In the genomic region with DNA sequence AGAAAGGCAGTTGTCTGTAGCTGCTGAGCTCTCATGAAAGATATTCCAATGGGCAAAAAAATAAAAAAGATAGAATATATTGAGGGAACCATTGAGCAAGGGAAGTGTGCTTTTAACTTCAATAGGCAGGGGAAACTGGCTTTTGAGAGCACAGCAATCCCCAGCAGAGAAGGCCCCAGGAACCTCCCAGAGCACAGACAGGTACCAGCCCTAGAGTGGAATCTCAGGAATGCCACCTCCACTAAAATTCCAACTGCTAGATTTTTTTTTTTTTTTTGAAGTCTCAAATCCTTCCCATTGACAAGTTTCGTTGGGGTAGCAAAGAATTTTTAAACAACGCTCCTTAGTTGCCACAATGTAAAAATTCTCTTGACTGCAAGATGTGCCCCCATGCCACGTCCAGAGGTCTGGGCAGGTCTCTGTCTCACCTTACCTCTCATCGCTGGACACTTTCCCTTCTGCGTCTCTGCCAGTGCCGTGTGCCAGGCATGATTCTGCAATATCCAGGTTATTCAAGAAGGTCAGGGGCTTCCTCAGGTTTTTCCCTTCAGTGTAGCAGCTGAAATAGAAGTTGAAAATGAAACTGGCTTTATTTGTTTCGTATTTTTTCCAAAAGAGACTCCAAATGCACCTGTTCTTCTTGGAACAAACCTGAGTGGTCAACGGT, we compare ENCODE assay signal across 1 cellular context.
TF ChIP-seq lines count a peak whose summit lies in the region.

No MANE protein-coding gene starts in this region.

TF ChIP-seq in GM23338, 12 proteins besides CTCF, POLR2A, EP300 and RAD21:
- TF ChIP-seq, protein P1, sequence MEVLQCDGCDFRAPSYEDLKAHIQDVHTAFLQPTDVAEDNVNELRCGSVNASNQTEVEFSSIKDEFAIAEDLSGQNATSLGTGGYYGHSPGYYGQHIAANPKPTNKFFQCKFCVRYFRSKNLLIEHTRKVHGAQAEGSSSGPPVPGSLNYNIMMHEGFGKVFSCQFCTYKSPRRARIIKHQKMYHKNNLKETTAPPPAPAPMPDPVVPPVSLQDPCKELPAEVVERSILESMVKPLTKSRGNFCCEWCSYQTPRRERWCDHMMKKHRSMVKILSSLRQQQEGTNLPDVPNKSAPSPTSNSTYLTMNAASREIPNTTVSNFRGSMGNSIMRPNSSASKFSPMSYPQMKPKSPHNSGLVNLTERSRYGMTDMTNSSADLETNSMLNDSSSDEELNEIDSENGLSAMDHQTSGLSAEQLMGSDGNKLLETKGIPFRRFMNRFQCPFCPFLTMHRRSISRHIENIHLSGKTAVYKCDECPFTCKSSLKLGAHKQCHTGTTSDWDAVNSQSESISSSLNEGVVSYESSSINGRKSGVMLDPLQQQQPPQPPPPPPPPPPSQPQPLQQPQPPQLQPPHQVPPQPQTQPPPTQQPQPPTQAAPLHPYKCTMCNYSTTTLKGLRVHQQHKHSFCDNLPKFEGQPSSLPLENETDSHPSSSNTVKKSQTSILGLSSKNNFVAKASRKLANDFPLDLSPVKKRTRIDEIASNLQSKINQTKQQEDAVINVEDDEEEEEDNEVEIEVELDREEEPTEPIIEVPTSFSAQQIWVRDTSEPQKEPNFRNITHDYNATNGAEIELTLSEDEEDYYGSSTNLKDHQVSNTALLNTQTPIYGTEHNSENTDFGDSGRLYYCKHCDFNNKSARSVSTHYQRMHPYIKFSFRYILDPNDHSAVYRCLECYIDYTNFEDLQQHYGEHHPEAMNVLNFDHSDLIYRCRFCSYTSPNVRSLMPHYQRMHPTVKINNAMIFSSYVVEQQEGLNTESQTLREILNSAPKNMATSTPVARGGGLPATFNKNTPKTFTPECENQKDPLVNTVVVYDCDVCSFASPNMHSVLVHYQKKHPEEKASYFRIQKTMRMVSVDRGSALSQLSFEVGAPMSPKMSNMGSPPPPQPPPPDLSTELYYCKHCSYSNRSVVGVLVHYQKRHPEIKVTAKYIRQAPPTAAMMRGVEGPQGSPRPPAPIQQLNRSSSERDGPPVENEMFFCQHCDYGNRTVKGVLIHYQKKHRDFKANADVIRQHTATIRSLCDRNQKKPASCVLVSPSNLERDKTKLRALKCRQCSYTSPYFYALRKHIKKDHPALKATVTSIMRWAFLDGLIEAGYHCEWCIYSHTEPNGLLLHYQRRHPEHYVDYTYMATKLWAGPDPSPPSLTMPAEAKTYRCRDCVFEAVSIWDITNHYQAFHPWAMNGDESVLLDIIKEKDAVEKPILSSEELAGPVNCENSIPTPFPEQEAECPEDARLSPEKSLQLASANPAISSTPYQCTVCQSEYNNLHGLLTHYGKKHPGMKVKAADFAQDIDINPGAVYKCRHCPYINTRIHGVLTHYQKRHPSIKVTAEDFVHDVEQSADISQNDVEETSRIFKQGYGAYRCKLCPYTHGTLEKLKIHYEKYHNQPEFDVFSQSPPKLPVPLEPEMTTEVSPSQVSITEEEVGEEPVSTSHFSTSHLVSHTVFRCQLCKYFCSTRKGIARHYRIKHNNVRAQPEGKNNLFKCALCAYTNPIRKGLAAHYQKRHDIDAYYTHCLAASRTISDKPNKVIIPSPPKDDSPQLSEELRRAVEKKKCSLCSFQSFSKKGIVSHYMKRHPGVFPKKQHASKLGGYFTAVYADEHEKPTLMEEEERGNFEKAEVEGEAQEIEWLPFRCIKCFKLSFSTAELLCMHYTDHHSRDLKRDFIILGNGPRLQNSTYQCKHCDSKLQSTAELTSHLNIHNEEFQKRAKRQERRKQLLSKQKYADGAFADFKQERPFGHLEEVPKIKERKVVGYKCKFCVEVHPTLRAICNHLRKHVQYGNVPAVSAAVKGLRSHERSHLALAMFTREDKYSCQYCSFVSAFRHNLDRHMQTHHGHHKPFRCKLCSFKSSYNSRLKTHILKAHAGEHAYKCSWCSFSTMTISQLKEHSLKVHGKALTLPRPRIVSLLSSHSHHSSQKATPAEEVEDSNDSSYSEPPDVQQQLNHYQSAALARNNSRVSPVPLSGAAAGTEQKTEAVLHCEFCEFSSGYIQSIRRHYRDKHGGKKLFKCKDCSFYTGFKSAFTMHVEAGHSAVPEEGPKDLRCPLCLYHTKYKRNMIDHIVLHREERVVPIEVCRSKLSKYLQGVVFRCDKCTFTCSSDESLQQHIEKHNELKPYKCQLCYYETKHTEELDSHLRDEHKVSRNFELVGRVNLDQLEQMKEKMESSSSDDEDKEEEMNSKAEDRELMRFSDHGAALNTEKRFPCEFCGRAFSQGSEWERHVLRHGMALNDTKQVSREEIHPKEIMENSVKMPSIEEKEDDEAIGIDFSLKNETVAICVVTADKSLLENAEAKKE (CRISPR knock-in tag; IDR thresholded peaks at IDR 0.05): no peak
- TF ChIP-seq ZNF331 (CRISPR knock-in tag; IDR thresholded peaks at IDR 0.05; ENCODE audit: low read depth) (no peak), CREB1 (CRISPR knock-in tag; IDR thresholded peaks at IDR 0.05; ENCODE audit: low read depth) (no peak), POLR2AphosphoS5 (IDR thresholded peaks at IDR 0.05; ENCODE audit: low read depth) (no peak), ZNF114 (CRISPR knock-in tag; IDR thresholded peaks at IDR 0.05) (no peak), STAT1 (IDR thresholded peaks at IDR 0.05; ENCODE audit: unreplicated experiment) (no peak), EZH2 (IDR thresholded peaks at IDR 0.05; ENCODE audit: low read depth, unreplicated experiment) (no peak), EZH2phosphoT487 (IDR thresholded peaks at IDR 0.05; ENCODE audit: unreplicated experiment) (no peak), NANOG (IDR thresholded peaks at IDR 0.05; ENCODE audit: borderline replicate concordance) (no peak), JUNB (IDR thresholded peaks at IDR 0.05; ENCODE audit: unreplicated experiment) (no peak), ETS1 (IDR thresholded peaks at IDR 0.05) (no peak)
- TF ChIP-seq, protein P2, sequence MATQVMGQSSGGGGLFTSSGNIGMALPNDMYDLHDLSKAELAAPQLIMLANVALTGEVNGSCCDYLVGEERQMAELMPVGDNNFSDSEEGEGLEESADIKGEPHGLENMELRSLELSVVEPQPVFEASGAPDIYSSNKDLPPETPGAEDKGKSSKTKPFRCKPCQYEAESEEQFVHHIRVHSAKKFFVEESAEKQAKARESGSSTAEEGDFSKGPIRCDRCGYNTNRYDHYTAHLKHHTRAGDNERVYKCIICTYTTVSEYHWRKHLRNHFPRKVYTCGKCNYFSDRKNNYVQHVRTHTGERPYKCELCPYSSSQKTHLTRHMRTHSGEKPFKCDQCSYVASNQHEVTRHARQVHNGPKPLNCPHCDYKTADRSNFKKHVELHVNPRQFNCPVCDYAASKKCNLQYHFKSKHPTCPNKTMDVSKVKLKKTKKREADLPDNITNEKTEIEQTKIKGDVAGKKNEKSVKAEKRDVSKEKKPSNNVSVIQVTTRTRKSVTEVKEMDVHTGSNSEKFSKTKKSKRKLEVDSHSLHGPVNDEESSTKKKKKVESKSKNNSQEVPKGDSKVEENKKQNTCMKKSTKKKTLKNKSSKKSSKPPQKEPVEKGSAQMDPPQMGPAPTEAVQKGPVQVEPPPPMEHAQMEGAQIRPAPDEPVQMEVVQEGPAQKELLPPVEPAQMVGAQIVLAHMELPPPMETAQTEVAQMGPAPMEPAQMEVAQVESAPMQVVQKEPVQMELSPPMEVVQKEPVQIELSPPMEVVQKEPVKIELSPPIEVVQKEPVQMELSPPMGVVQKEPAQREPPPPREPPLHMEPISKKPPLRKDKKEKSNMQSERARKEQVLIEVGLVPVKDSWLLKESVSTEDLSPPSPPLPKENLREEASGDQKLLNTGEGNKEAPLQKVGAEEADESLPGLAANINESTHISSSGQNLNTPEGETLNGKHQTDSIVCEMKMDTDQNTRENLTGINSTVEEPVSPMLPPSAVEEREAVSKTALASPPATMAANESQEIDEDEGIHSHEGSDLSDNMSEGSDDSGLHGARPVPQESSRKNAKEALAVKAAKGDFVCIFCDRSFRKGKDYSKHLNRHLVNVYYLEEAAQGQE (IDR thresholded peaks at IDR 0.05; ENCODE audit: unreplicated experiment): no peak
